Comparison of ENCODE assay signal across 27 cellular contexts in genomic region chr20:33284937-33285336, GRCh38. TPM values are rescaled to one million over a fixed set of nuclear protein-coding genes. Genes with fewer than 3 reads are reported as not detected.
DNase-seq lines count a peak whose midpoint lies in the region; ATAC-seq, FAIRE-seq and TF ChIP-seq lines count a peak whose summit lies in the region.
"Had no signal": no experiment of that assay in that cellular context is flagged by ENCODE, and none has a peak within 500 bp of the region (broad histone marks: within the 10 kb centered on the region; RNA-seq: fewer than 3 reads in every experiment).

No MANE protein-coding gene starts in this region.

- H3K9me3 ChIP-seq in HepG2 (ENCODE audit: low read length) (no peaks in the 10 kb centered on the region), right lobe of liver (no peaks in the 10 kb centered on the region), HEK293 (ENCODE audit: control insufficient read depth, insufficient read depth, low read depth, low read length) (no peaks in the 10 kb centered on the region), neural progenitor cell (ENCODE audit: low read depth) (no peaks in the 10 kb centered on the region), transverse colon (no peaks in the 10 kb centered on the region)
- H3K9me3 ChIP-seq: BE2C, BLaER1, Caco-2 had no signal

- POLR2A ChIA-PET in HepG2 (lab: Yijun Ruan, JAX) (no interaction called here), HEK293 (lab: Yijun Ruan, JAX) (no interaction called here)

- no peaks in the 10 kb centered on the region for H3F3A ChIP-seq in GM23338 (replicated peaks; ENCODE audit: low read depth)
- H3F3A ChIP-seq in neural progenitor cell (ENCODE audit: low read depth): no peaks in the 10 kb centered on the region

- H3K36me3 Mint-ChIP-seq in GM23338 (ENCODE audit: low read depth) (no peaks in the 10 kb centered on the region), neural progenitor cell (no peaks in the 10 kb centered on the region)
- H3K36me3 Mint-ChIP-seq: CD14-positive monocyte; CD4-positive, alpha-beta memory T cell; CD4-positive, CD25-positive, alpha-beta regulatory T cell had no signal

- TF ChIP-seq EP300 in HepG2 (IDR thresholded peaks at IDR 0.05; ENCODE audit: low read depth in 2 of 2, low read length in 2 of 2) (no peak), HepG2 (CRISPR knock-in tag; IDR thresholded peaks at IDR 0.05; ENCODE audit: borderline replicate concordance) (no peak), transverse colon (IDR thresholded peaks at IDR 0.05; ENCODE audit: low read depth) (no peak)

- H3K9ac ChIP-seq in HepG2 (ENCODE audit: insufficient read depth, low read depth, low read length) (no peak overlapping the region), neural progenitor cell (no peak overlapping the region)
- H3K9ac ChIP-seq: BLaER1 had no signal

- TF ChIP-seq POLR2A in HepG2 (IDR thresholded peaks at IDR 0.05; ENCODE audit: insufficient read depth in 1 of 2, low read depth in 2 of 2, low read length in 2 of 2) (no peak), right lobe of liver (IDR thresholded peaks at IDR 0.05) (no peak), transverse colon (IDR thresholded peaks at IDR 0.05) (no peak)

- no peak overlapping the region for H2AFZ ChIP-seq in HepG2 (ENCODE audit: low read length)
- H2AFZ ChIP-seq in GM23338: peak overlapping the region; percentile 83; the same call in 1 of the 2 replicates
- H2AFZ ChIP-seq in neural progenitor cell (replicated peaks): no peak overlapping the region

- H3K27ac ChIP-seq in HepG2 (ENCODE audit: extremely low read length, insufficient read depth, low read length): no peak overlapping the region
- H3K27ac ChIP-seq in right lobe of liver: no peak overlapping the region
- no peak overlapping the region for H3K27ac ChIP-seq in GM23338 (ENCODE audit: low read depth)
- no peak overlapping the region for H3K27ac ChIP-seq in HEK293 (ENCODE audit: extremely low read depth, low read depth, low read length)
- H3K27ac ChIP-seq in neural progenitor cell: no peak overlapping the region
- no peak overlapping the region for H3K27ac ChIP-seq in transverse colon
- H3K27ac ChIP-seq: BLaER1 had no signal

- TF ChIP-seq RAD21 in HepG2 (CRISPR knock-in tag; IDR thresholded peaks at IDR 0.05): no peak

- TF ChIP-seq CTCF in HepG2 (CRISPR knock-in tag; IDR thresholded peaks at IDR 0.05) (no peak), right lobe of liver (IDR thresholded peaks at IDR 0.05) (no peak), GM23338 (conservative IDR thresholded peaks at IDR 0.05; ENCODE audit: low read depth in 2 of 2) (no peak), HEK293 (tag by site-specific recombination; IDR thresholded peaks at IDR 0.05) (no peak), neural progenitor cell (IDR thresholded peaks at IDR 0.05) (no peak), transverse colon (IDR thresholded peaks at IDR 0.05) (no peak)

- H3K4me3 Mint-ChIP-seq in GM23338 (no peak overlapping the region), neural progenitor cell (no peak overlapping the region)
- H3K4me3 Mint-ChIP-seq: CD14-positive monocyte; CD4-positive, alpha-beta memory T cell; CD4-positive, CD25-positive, alpha-beta regulatory T cell had no signal

- H4K20me1 ChIP-seq in HepG2 (ENCODE audit: insufficient read depth, low read length): no peaks in the 10 kb centered on the region
- H4K20me1 ChIP-seq in GM23338 (replicated peaks; ENCODE audit: insufficient read depth): no peaks in the 10 kb centered on the region
- H4K20me1 ChIP-seq in neural progenitor cell (ENCODE audit: low read depth): no peaks in the 10 kb centered on the region
- H4K20me1 ChIP-seq: BLaER1 had no signal

- 18% methylated on average over 2 of the region's 2 CpGs for WGBS in HepG2 (ENCODE audit: low lambda C conversion rate)
- 83% methylated on average over 1 of the region's 2 CpGs for WGBS in right lobe of liver (ENCODE audit: insufficient coverage, low coverage, low lambda C conversion rate, missing lambda C conversion rate)
- WGBS in transverse colon (ENCODE audit: low coverage in 1 of 2), 2 donors: 60 to 70% methylated on average over 1 to 2 of the region's 2 CpGs

- CTCF ChIA-PET in HepG2 (lab: Yijun Ruan, JAX; ENCODE audit: low intra/inter-chr PET ratio, low total read pairs) (no interaction called here), HEK293 (lab: Yijun Ruan, JAX) (interaction anchor here (0.6 to 4.7 kb wide), 5 partner anchors 9 to 141 kb away, joined by 3 to 23 read pairs (median 5); no protein-coding TSS in a partner anchor)

- H3K4me2 ChIP-seq in HepG2 (ENCODE audit: low read depth, low read length) (no peak overlapping the region), GM23338 (no peak overlapping the region), neural progenitor cell (no peak overlapping the region)
- H3K4me2 ChIP-seq: BLaER1 had no signal

- ATAC-seq in HepG2 (no peak), right lobe of liver (no peak), GM23338 (no peak)

- peaks cover 8% of the 10 kb centered on the region for H3K27me3 Mint-ChIP-seq in GM23338 (ENCODE audit: insufficient read depth, low read depth, poor library complexity)
- peaks cover 14% of the 10 kb centered on the region for H3K27me3 Mint-ChIP-seq in neural progenitor cell (ENCODE audit: insufficient read depth, low read depth)

- H3K36me3 ChIP-seq in HepG2 (replicated peaks in 1 of 2; ENCODE audit: control insufficient read depth in 1 of 2, insufficient read depth in 2 of 2, low read length in 2 of 2) (no peaks in the 10 kb centered on the region), right lobe of liver (no peaks in the 10 kb centered on the region), GM23338 (ENCODE audit: insufficient read depth) (no peaks in the 10 kb centered on the region), HEK293 (ENCODE audit: control insufficient read depth in 2 of 2, insufficient read depth in 1 of 2, low read length in 2 of 2) (no peaks in the 10 kb centered on the region), neural progenitor cell (no peaks in the 10 kb centered on the region), transverse colon (no peaks in the 10 kb centered on the region)
- H3K36me3 ChIP-seq: BE2C, BLaER1 had no signal

- H3K4me1 Mint-ChIP-seq in GM23338 (peaks cover 6% of the 10 kb centered on the region), neural progenitor cell (peaks cover 5% of the 10 kb centered on the region)
- H3K4me1 Mint-ChIP-seq: CD14-positive monocyte; CD4-positive, alpha-beta memory T cell; CD4-positive, CD25-positive, alpha-beta regulatory T cell had no signal

- H3K27me3 ChIP-seq in HepG2 (ENCODE audit: control insufficient read depth in 1 of 2, insufficient read depth in 2 of 2, low read length in 2 of 2) (peaks cover 13 to 42% of the 10 kb centered on the region in 2 experiments), right lobe of liver (no peaks in the 10 kb centered on the region), GM23338 (ENCODE audit: insufficient read depth) (no peaks in the 10 kb centered on the region), neural progenitor cell (no peaks in the 10 kb centered on the region), transverse colon (peaks cover 15% of the 10 kb centered on the region)
- H3K27me3 ChIP-seq: BE2C, BLaER1 had no signal

- FAIRE-seq in HepG2 (lab: Jason Lieb, UNC): no peak
- FAIRE-seq: A204.1, D721Med, G401.6, GM12891, GM18507, GM19239 had no signal

- in situ Hi-C loops in HepG2 (cut with HindIII; ENCODE audit: extremely low pct_ligation_motif_present, low pct_unique_long_range_greater_than_20kb) (no loop called here), transverse colon (cut with MboI; ENCODE audit: low pct_ligation_motif_present in 1 of 4, low pct_unique_long_range_greater_than_20kb in 1 of 4, low sequenced_read_pairs in 3 of 4) (no loop called here)

- H3K4me3 ChIP-seq in HepG2 (replicated peaks in 1 of 3; ENCODE audit: insufficient read depth in 1 of 3, low read depth in 2 of 3, low read length in 3 of 3) (no peak overlapping the region), right lobe of liver (no peak overlapping the region), GM23338 (no peak overlapping the region), HEK293 (ENCODE audit: low read depth, low read length) (no peak overlapping the region), neural progenitor cell (no peak overlapping the region), transverse colon (no peak overlapping the region)
- H3K4me3 ChIP-seq: BLaER1 had no signal

- no TSS peak for BruUV-seq in HepG2 (replicated peaks; lab: Mats Ljungman, UMichigan)

- intact Hi-C loops in HepG2 (cut with micrococcal nuclease; ENCODE audit: unreplicated experiment) (no loop called here), right lobe of liver (cut with DNase I) (loop anchor here (10.0 kb wide), 2 partner anchors 180 to 370 kb away; no protein-coding TSS in a partner anchor), transverse colon (cut with DNase I; ENCODE audit: low total_unique reads) (no loop called here)

- H3K9me3 Mint-ChIP-seq in GM23338 (no peaks in the 10 kb centered on the region; the same call in 2 of the 3 replicates), neural progenitor cell (no peaks in the 10 kb centered on the region)
- H3K9me3 Mint-ChIP-seq: CD14-positive monocyte; CD4-positive, alpha-beta memory T cell had no signal

- H3K27ac Mint-ChIP-seq in GM23338 (no peak overlapping the region), neural progenitor cell (peak overlapping the region; percentile 26)
- H3K27ac Mint-ChIP-seq: CD4-positive, alpha-beta memory T cell; CD4-positive, CD25-positive, alpha-beta regulatory T cell had no signal

- DNase-seq in HepG2 (ENCODE audit: low spot score): no peak
- DNase-seq in right lobe of liver: no peak
- DNase-seq in GM23338 (ENCODE audit: low spot score): no peak
- DNase-seq in neural progenitor cell (ENCODE audit: low spot score): no peak
- DNase-seq in HuH-7.5 (ENCODE audit: low spot score): no peak
- DNase-seq in epidermal melanocyte (ENCODE audit: insufficient read length, low spot score): no peak
- DNase-seq in transverse colon: no peak
- DNase-seq: 8988T; ACHN; BE2C; C1 segment of cervical spinal cord; Caco-2; Calu3; CD4-positive, alpha-beta memory T cell; CD4-positive, CD25-positive, alpha-beta regulatory T cell; GF-D8 had no signal

- H3K4me1 ChIP-seq in HepG2 (ENCODE audit: insufficient read depth, low read length) (peaks cover 51% of the 10 kb centered on the region), right lobe of liver (no peaks in the 10 kb centered on the region), GM23338 (ENCODE audit: insufficient read depth) (no peaks in the 10 kb centered on the region), HEK293 (ENCODE audit: control insufficient read depth, insufficient read depth, low read length) (no peaks in the 10 kb centered on the region), neural progenitor cell (no peaks in the 10 kb centered on the region), transverse colon (no peaks in the 10 kb centered on the region)
- H3K4me1 ChIP-seq: BE2C, Caco-2 had no signal

- no peaks in the 10 kb centered on the region for H3K79me2 ChIP-seq in HepG2 (ENCODE audit: insufficient read depth, low read length)
- H3K79me2 ChIP-seq in GM23338 (replicated peaks; ENCODE audit: insufficient read depth): no peaks in the 10 kb centered on the region
- H3K79me2 ChIP-seq in neural progenitor cell (ENCODE audit: low read depth): no peaks in the 10 kb centered on the region

- no peaks in the 10 kb centered on the region for H3K9me2 ChIP-seq in GM23338 (ENCODE audit: insufficient read depth)

RNA-seq across cellular contexts. Expression of gene BPIFB1, which starts 1.9 kb away (rescaled TPM):
- 0.18 and 0.82 TPM in 2 replicates for total RNA-seq in HepG2 (2016; rRNA removed; fragmentation: Illumina TruSeq; extraction: Trizol)
- 0.18 TPM in 1 of 2 replicates, not detected in the other for total RNA-seq in HepG2 (2016; cell fraction: cytosol; rRNA removed; fragmentation: Illumina TruSeq; extraction: Trizol; ENCODE audit: low read depth)
- total RNA-seq in HepG2 (2016; cell fraction: insoluble cytoplasmic fraction; rRNA removed; fragmentation: Illumina TruSeq; extraction: Trizol): 0.34 and 0.56 TPM in 2 replicates
- 0.28 TPM in 2 replicates for total RNA-seq in HepG2 (2016; cell fraction: membrane; rRNA removed; fragmentation: Illumina TruSeq; extraction: Trizol)
- total RNA-seq in HepG2 (2016; cell fraction: nucleus; rRNA removed; fragmentation: Illumina TruSeq; extraction: Trizol): 0.59 and 0.75 TPM in 2 replicates
- 4.4 and 9.2 TPM in 2 replicates for polyA plus RNA-seq in HepG2 (2011; rRNA removed)
- 3.2 and 5.0 TPM in 2 replicates for polyA plus RNA-seq in HepG2 (2011; cell fraction: cytosol; rRNA removed)
- 5.1 and 7.3 TPM in 2 replicates for polyA plus RNA-seq in HepG2 (2011; cell fraction: nucleus; rRNA removed)
- 7.9 and 12.0 TPM in 2 replicates for polyA plus RNA-seq in HepG2 (2012)
- polyA plus RNA-seq in HepG2 (2016; cell fraction: cytosol; fragmentation: Illumina TruSeq; extraction: Trizol; ENCODE audit: low read depth): 0.26 and 0.36 TPM in 2 replicates
- polyA plus RNA-seq in HepG2 (2016; cell fraction: insoluble cytoplasmic fraction; fragmentation: Illumina TruSeq; extraction: Trizol; ENCODE audit: low read depth): 0.54 and 0.91 TPM in 2 replicates
- 0.17 and 0.40 TPM in 2 replicates for polyA plus RNA-seq in HepG2 (2016; cell fraction: membrane; fragmentation: Illumina TruSeq; extraction: Trizol; ENCODE audit: low read depth)
- 0.97 and 1.00 TPM in 2 replicates for polyA plus RNA-seq in HepG2 (2016; cell fraction: nucleus; fragmentation: Illumina TruSeq; extraction: Trizol; ENCODE audit: insufficient read depth, low read depth)
- 3.7 TPM in 1 of 2 replicates, not detected in the other for polyA minus RNA-seq in HepG2 (2011; rRNA and poly(A)+ RNA removed; ENCODE audit: low replicate concordance)
- 0.44 and 1.6 TPM in 2 replicates for polyA minus RNA-seq in HepG2 (2011; cell fraction: cytosol; rRNA and poly(A)+ RNA removed)
- 1.7 and 2.0 TPM in 2 replicates for polyA minus RNA-seq in HepG2 (2011; cell fraction: nucleus; rRNA and poly(A)+ RNA removed)
- not detected for total RNA-seq in right lobe of liver
- not detected in 2 replicates for total RNA-seq in GM23338 (2014; rRNA removed; shearing (Covaris generic))
- polyA plus RNA-seq in GM23338 (2016; fragmentation: Nextera tagmentation; extraction: Ambion mirVana): not detected in 2 replicates
- total RNA-seq in neural progenitor cell (ENCODE audit: low replicate concordance): not detected in 2 replicates
- not detected for total RNA-seq in transverse colon
- total RNA-seq: A673; Caco-2; CD4-positive, alpha-beta memory T cell; CD4-positive, CD25-positive, alpha-beta regulatory T cell had no signal
- polyA plus RNA-seq: AG04450; CD14-positive monocyte; CD4-positive, alpha-beta memory T cell; CD4-positive, CD25-positive, alpha-beta regulatory T cell had no signal

RNA-seq across cellular contexts. Expression of gene BPIFA1, which starts 49.1 kb away (rescaled TPM):
- total RNA-seq in HepG2 (2016; rRNA removed; fragmentation: Illumina TruSeq; extraction: Trizol): not detected in 2 replicates
- total RNA-seq in HepG2 (2016; cell fraction: cytosol; rRNA removed; fragmentation: Illumina TruSeq; extraction: Trizol; ENCODE audit: low read depth): not detected in 2 replicates
- not detected in 2 replicates for total RNA-seq in HepG2 (2016; cell fraction: insoluble cytoplasmic fraction; rRNA removed; fragmentation: Illumina TruSeq; extraction: Trizol)
- not detected in 2 replicates for total RNA-seq in HepG2 (2016; cell fraction: membrane; rRNA removed; fragmentation: Illumina TruSeq; extraction: Trizol)
- not detected in 2 replicates for total RNA-seq in HepG2 (2016; cell fraction: nucleus; rRNA removed; fragmentation: Illumina TruSeq; extraction: Trizol)
- polyA plus RNA-seq in HepG2 (2011; rRNA removed): not detected in 2 replicates
- not detected in 2 replicates for polyA plus RNA-seq in HepG2 (2011; cell fraction: cytosol; rRNA removed)
- polyA plus RNA-seq in HepG2 (2011; cell fraction: nucleus; rRNA removed): not detected in 2 replicates
- not detected in 2 replicates for polyA plus RNA-seq in HepG2 (2012)
- polyA plus RNA-seq in HepG2 (2016; cell fraction: cytosol; fragmentation: Illumina TruSeq; extraction: Trizol; ENCODE audit: low read depth): not detected in 2 replicates
- polyA plus RNA-seq in HepG2 (2016; cell fraction: insoluble cytoplasmic fraction; fragmentation: Illumina TruSeq; extraction: Trizol; ENCODE audit: low read depth): not detected in 2 replicates
- polyA plus RNA-seq in HepG2 (2016; cell fraction: membrane; fragmentation: Illumina TruSeq; extraction: Trizol; ENCODE audit: low read depth): not detected in 2 replicates
- polyA plus RNA-seq in HepG2 (2016; cell fraction: nucleus; fragmentation: Illumina TruSeq; extraction: Trizol; ENCODE audit: insufficient read depth, low read depth): not detected in 2 replicates
- not detected in 2 replicates for polyA minus RNA-seq in HepG2 (2011; rRNA and poly(A)+ RNA removed; ENCODE audit: low replicate concordance)
- polyA minus RNA-seq in HepG2 (2011; cell fraction: cytosol; rRNA and poly(A)+ RNA removed): not detected in 2 replicates
- polyA minus RNA-seq in HepG2 (2011; cell fraction: nucleus; rRNA and poly(A)+ RNA removed): not detected in 2 replicates
- total RNA-seq in right lobe of liver: not detected
- total RNA-seq in GM23338 (2014; rRNA removed; shearing (Covaris generic)): not detected in 2 replicates
- not detected in 2 replicates for polyA plus RNA-seq in GM23338 (2016; fragmentation: Nextera tagmentation; extraction: Ambion mirVana)
- not detected in 2 replicates for total RNA-seq in neural progenitor cell (ENCODE audit: low replicate concordance)
- total RNA-seq in transverse colon: not detected
- total RNA-seq: A673; Caco-2; Calu3; CD4-positive, alpha-beta memory T cell; CD4-positive, CD25-positive, alpha-beta regulatory T cell had no signal
- polyA plus RNA-seq: AG04450; CD14-positive monocyte; CD4-positive, alpha-beta memory T cell; CD4-positive, CD25-positive, alpha-beta regulatory T cell had no signal

Comparison
In these comparisons a context has a peak if more than half of its experiments do, and no peak if none do; other contexts are left out.
1. intact Hi-C loops: an anchor here in right lobe of liver (10.0 kb wide); none called in HepG2 and transverse colon.